Comparison of ENCODE assay signal across 8 cellular contexts in the genomic region with DNA sequence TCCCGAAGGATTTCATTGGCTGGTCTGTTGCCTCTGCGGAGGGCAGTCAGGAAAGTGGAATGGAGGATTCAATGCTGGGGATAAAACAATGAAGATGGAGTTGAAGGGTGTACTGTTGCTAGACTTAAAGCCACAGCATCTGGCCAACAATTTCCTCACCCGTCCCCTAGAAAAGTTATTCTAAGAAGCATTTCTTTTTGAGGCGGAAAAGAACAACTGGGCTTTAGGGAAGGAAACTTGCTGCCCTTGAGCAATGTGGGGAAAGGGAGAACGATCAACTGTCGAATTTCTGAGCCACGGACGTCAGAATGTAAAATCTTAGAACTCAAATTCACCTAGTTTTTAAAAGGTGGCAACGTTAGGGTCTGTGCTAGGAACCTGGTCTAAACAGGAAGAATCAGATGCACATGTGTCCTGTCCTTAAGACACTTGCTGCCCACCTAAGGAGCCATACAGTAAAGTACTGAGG. TPM values are rescaled to one million over a fixed set of nuclear protein-coding genes. Genes with fewer than 3 reads are reported as not detected.
DNase-seq lines count a peak whose midpoint lies in the region; ATAC-seq lines count a peak whose summit lies in the region.

No MANE protein-coding gene starts in this region.

- peak overlapping the region; percentile 100 for H3K27ac Mint-ChIP-seq in activated naive CD4-positive, alpha-beta T cell treated with anti-CD3 and anti-CD28 coated beads, Interleukin-2, amount 10 ng/mL, durations not matched to agents 7 days and 5 days
- peak overlapping the region; percentile 96 for H3K27ac Mint-ChIP-seq in activated CD4-positive, alpha-beta memory T cell treated with anti-CD3 and anti-CD28 coated beads, Interleukin-2, amount 10 ng/mL, durations not matched to agents 7 days and 5 days
- H3K27ac Mint-ChIP-seq in stimulated activated memory B cell treated with anti-CD40 and anti-IgM and Interleukin-4, amounts not matched to agents 10 μg/mL and 1 μg/mL and 100 μg/mL, for 72 hours, result peak overlapping the region; percentile 99

- DNase-seq in activated naive CD4-positive, alpha-beta T cell treated with anti-CD3 and anti-CD28 coated beads, Interleukin-2, amount 10 ng/mL, durations not matched to agents 7 days and 5 days, result no peak
- no peak for DNase-seq in activated naive CD4-positive, alpha-beta T cell treated with anti-CD3 and anti-CD28 coated beads, Interleukin-2, amount 50 U/mL, for 16 hours
- no peak for DNase-seq in activated CD4-positive, alpha-beta memory T cell treated with anti-CD3 and anti-CD28 coated beads, Interleukin-2, amount 10 ng/mL, durations not matched to agents 7 days and 5 days
- no peak for DNase-seq in stimulated activated CD4-positive, alpha-beta T cell treated with anti-CD3 and anti-CD28 coated beads, Interleukin-4, amount 100 ng/mL, for 1 hour
- no peak for DNase-seq in NCI-H2171 treated with DMSO at 0.1 percent for 48 hours (lab: John Stamatoyannopoulos, UW)

- POLR2A ChIA-PET in activated CD4-positive, alpha-beta memory T cell treated with anti-CD3 and anti-CD28 coated beads, Interleukin-2, amount 10 ng/mL, durations not matched to agents 7 days and 5 days (lab: Charles Lee), result interaction anchor here (1.6 to 4.7 kb wide), 2 partner anchors 16 to 18 kb away, joined by 4 to 46 read pairs; partner anchors contain the start of gene LUC7L2

- no peaks in the 10 kb centered on the region for H3K27me3 ChIP-seq in iPS-15b (ENCODE audit: control insufficient read depth, insufficient read depth, low read length)

- H3K27me3 Mint-ChIP-seq in activated naive CD4-positive, alpha-beta T cell treated with anti-CD3 and anti-CD28 coated beads, Interleukin-2, amount 10 ng/mL, durations not matched to agents 7 days and 5 days, result peaks cover 9% of the 10 kb centered on the region
- H3K27me3 Mint-ChIP-seq in activated CD4-positive, alpha-beta memory T cell treated with anti-CD3 and anti-CD28 coated beads, Interleukin-2, amount 10 ng/mL, durations not matched to agents 7 days and 5 days, result peaks cover 2% of the 10 kb centered on the region
- no peaks in the 10 kb centered on the region for H3K27me3 Mint-ChIP-seq in stimulated activated memory B cell treated with anti-CD40 and anti-IgM and Interleukin-4, amounts not matched to agents 10 μg/mL and 1 μg/mL and 100 μg/mL, for 72 hours

- no peak for ATAC-seq in stimulated activated memory B cell treated with anti-CD40 and anti-IgM and Interleukin-4, amounts not matched to agents 10 μg/mL and 1 μg/mL and 100 μg/mL, for 72 hours
- ATAC-seq in GM21723 (IDR thresholded peaks at IDR 0.05; ENCODE audit: unreplicated experiment), result no peak

- H3K9me3 Mint-ChIP-seq in activated naive CD4-positive, alpha-beta T cell treated with anti-CD3 and anti-CD28 coated beads, Interleukin-2, amount 10 ng/mL, durations not matched to agents 7 days and 5 days, result peaks cover 7% of the 10 kb centered on the region
- peaks cover 6% of the 10 kb centered on the region for H3K9me3 Mint-ChIP-seq in activated CD4-positive, alpha-beta memory T cell treated with anti-CD3 and anti-CD28 coated beads, Interleukin-2, amount 10 ng/mL, durations not matched to agents 7 days and 5 days
- H3K9me3 Mint-ChIP-seq in stimulated activated memory B cell treated with anti-CD40 and anti-IgM and Interleukin-4, amounts not matched to agents 10 μg/mL and 1 μg/mL and 100 μg/mL, for 72 hours, result peaks cover 5% of the 10 kb centered on the region

- peak overlapping the region; percentile 99 for H3K4me3 Mint-ChIP-seq in activated naive CD4-positive, alpha-beta T cell treated with anti-CD3 and anti-CD28 coated beads, Interleukin-2, amount 10 ng/mL, durations not matched to agents 7 days and 5 days
- H3K4me3 Mint-ChIP-seq in activated CD4-positive, alpha-beta memory T cell treated with anti-CD3 and anti-CD28 coated beads, Interleukin-2, amount 10 ng/mL, durations not matched to agents 7 days and 5 days, result peak overlapping the region; percentile 83
- H3K4me3 Mint-ChIP-seq in stimulated activated memory B cell treated with anti-CD40 and anti-IgM and Interleukin-4, amounts not matched to agents 10 μg/mL and 1 μg/mL and 100 μg/mL, for 72 hours, result peak overlapping the region; percentile 88

- peaks cover 5% of the 10 kb centered on the region for H3K4me1 ChIP-seq in iPS-15b (ENCODE audit: control insufficient read depth, insufficient read depth, low read length)

- no peaks in the 10 kb centered on the region for H3K36me3 ChIP-seq in iPS-15b (ENCODE audit: control insufficient read depth, insufficient read depth, low read length)

- H3K9me3 ChIP-seq in iPS-15b (ENCODE audit: control insufficient read depth, insufficient read depth, low read length), result no peaks in the 10 kb centered on the region

- H3K4me3 ChIP-seq in iPS-15b (ENCODE audit: low read depth, low read length), result peak overlapping the region; percentile 90

- H3K9ac ChIP-seq in iPS-15b (ENCODE audit: low read depth, low read length), result peak overlapping the region; percentile 6

- peaks cover 24% of the 10 kb centered on the region for H3K36me3 Mint-ChIP-seq in activated naive CD4-positive, alpha-beta T cell treated with anti-CD3 and anti-CD28 coated beads, Interleukin-2, amount 10 ng/mL, durations not matched to agents 7 days and 5 days
- H3K36me3 Mint-ChIP-seq in activated CD4-positive, alpha-beta memory T cell treated with anti-CD3 and anti-CD28 coated beads, Interleukin-2, amount 10 ng/mL, durations not matched to agents 7 days and 5 days (ENCODE audit: low read depth), result peaks cover 28% of the 10 kb centered on the region
- H3K36me3 Mint-ChIP-seq in stimulated activated memory B cell treated with anti-CD40 and anti-IgM and Interleukin-4, amounts not matched to agents 10 μg/mL and 1 μg/mL and 100 μg/mL, for 72 hours, result peaks cover 10% of the 10 kb centered on the region

- CTCF ChIA-PET in activated naive CD4-positive, alpha-beta T cell treated with anti-CD3 and anti-CD28 coated beads, Interleukin-2, amount 10 ng/mL, durations not matched to agents 7 days and 5 days (lab: Charles Lee), result no interaction called here
- CTCF ChIA-PET in activated CD4-positive, alpha-beta memory T cell treated with anti-CD3 and anti-CD28 coated beads, Interleukin-2, amount 10 ng/mL, durations not matched to agents 7 days and 5 days (lab: Charles Lee), result no interaction called here

- H3K4me1 Mint-ChIP-seq in activated naive CD4-positive, alpha-beta T cell treated with anti-CD3 and anti-CD28 coated beads, Interleukin-2, amount 10 ng/mL, durations not matched to agents 7 days and 5 days, result peaks cover 35% of the 10 kb centered on the region
- peaks cover 27% of the 10 kb centered on the region for H3K4me1 Mint-ChIP-seq in activated CD4-positive, alpha-beta memory T cell treated with anti-CD3 and anti-CD28 coated beads, Interleukin-2, amount 10 ng/mL, durations not matched to agents 7 days and 5 days
- H3K4me1 Mint-ChIP-seq in stimulated activated memory B cell treated with anti-CD40 and anti-IgM and Interleukin-4, amounts not matched to agents 10 μg/mL and 1 μg/mL and 100 μg/mL, for 72 hours, result peaks cover 35% of the 10 kb centered on the region

RNA-seq across cellular contexts. Expression of gene FMC1, which starts 0.7 kb away (rescaled TPM):
- total RNA-seq in activated CD4-positive, alpha-beta memory T cell treated with anti-CD3 and anti-CD28 coated beads, Interleukin-2, amount 10 ng/mL, durations not matched to agents 7 days and 5 days, result 1 to 10 TPM; 9.9 TPM

RNA-seq across cellular contexts. Expression of gene LUC7L2, which starts 17.9 kb away (rescaled TPM):
- 100 to 1,000 TPM; 106 to 110 TPM for total RNA-seq in activated CD4-positive, alpha-beta memory T cell treated with anti-CD3 and anti-CD28 coated beads, Interleukin-2, amount 10 ng/mL, durations not matched to agents 7 days and 5 days
